In the genomic region with DNA sequence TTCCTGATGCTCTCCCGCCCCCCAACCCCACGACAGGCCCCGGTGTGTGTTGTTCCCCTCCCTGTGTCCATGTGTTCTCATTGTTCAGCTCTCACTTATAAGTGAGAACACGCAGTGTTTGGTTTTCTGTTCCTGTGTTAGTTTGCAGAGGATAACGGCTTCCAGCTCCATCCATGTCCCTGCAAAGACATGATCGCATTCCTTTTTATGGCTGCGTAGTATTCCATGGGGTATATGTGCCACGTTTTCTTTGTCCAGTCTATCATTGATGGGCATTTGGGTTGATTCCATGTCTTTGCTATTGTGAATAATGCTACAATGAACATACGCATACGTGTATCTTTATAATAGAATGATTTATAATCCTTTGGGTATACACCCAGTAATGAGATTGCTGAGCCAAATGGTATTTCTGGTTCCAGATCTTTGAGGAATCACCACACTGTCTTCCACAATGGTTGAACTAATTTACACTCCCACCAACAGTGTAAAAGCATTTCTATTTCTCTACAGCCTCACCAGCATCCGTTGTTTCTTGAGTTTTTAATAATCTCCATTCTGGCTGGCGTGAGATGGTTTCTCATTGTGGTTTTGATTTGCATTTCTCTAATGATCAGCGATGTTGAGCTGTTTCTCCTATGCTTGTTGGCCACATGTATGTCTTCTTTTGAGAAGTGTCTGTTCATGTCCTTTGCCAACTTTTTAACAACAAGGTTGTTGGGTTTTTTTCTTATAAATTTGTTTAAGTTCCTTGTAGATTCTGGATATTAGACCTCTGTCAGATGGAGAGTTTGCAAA, we compare ENCODE assay signal across 2 cellular contexts.
TF ChIP-seq lines count a peak whose summit lies in the region.

No MANE protein-coding gene starts in this region.

TF ChIP-seq in HEK293, 187 proteins besides CTCF, POLR2A, EP300 and RAD21:
- TF ChIP-seq ZNF146 (tag by site-specific recombination; IDR thresholded peaks at IDR 0.05), result peak; percentile 59

TF ChIP-seq in K562, 482 proteins besides CTCF, POLR2A, EP300 and RAD21:
- peak; percentile 60 for TF ChIP-seq ZNF146 (CRISPR knock-in tag; IDR thresholded peaks at IDR 0.05; ENCODE audit: unreplicated experiment)
TF ChIP-seq in K562: peak in this region for 1; not testable (repeated sequence) for 481.
